Comparison of ENCODE assay signal across 11 cellular contexts in the genomic region with DNA sequence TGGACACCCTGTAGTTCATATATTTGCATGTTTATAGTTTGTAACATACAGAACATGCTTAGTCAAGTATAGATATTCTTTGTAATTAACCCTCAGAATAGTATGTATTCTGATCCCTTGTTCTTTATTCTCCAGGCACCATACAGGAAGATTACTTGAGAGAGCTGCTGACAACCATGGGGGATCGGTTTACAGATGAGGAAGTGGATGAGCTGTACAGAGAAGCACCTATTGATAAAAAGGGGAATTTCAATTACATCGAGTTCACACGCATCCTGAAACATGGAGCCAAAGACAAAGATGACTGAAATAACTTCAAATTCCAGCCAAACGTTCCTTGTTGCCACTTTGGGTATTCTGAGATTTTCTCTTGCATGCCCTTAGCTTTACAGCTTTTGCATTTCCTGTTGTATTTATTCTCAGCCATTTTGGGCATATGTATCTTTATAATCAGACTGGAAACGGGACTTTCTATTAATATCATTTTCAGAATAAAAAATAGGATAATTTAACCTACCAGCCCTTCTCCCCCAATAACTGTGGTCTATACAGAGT. TPM values are rescaled to one million over a fixed set of nuclear protein-coding genes. Genes with fewer than 3 reads are reported as not detected.
DNase-seq lines count a peak whose midpoint lies in the region; FAIRE-seq and TF ChIP-seq lines count a peak whose summit lies in the region.
"Had no signal": no experiment of that assay in that cellular context is flagged by ENCODE, and none has a peak within 500 bp of the region (broad histone marks: within the 10 kb centered on the region; RNA-seq: fewer than 3 reads in every experiment).

No MANE protein-coding gene starts in this region.

- WGBS in sigmoid colon, 2 donors = 59 to 76% methylated on average over 5 of the region's 5 CpGs
- WGBS in ovary, 3 donors = 62 to 72% (median 70%) methylated on average over 5 of the region's 5 CpGs

- H3K4me1 ChIP-seq in sigmoid colon (peaks cover 0 to 59% (median 43%) of the 10 kb centered on the region in 4 donors), ovary (ENCODE audit: insufficient read depth) (peaks cover 6% of the 10 kb centered on the region)

- TF ChIP-seq CTCF in chondrocyte (IDR thresholded peaks at IDR 0.05) (no peak), sigmoid colon (IDR thresholded peaks at IDR 0.05) (no peak), ovary (IDR thresholded peaks at IDR 0.05) (no peak)

- no peak for TF ChIP-seq POLR2A in GM12892 (IDR thresholded peaks at IDR 0.05; ENCODE audit: low read depth, low read length)
- no peak for TF ChIP-seq POLR2A in sigmoid colon (IDR thresholded peaks at IDR 0.05)
- no peak for TF ChIP-seq POLR2A in ovary (IDR thresholded peaks at IDR 0.05)

- H3K4me3 Mint-ChIP-seq in chondrocyte (ENCODE audit: unreplicated experiment) = no peak overlapping the region
- H3K4me3 Mint-ChIP-seq: neural progenitor cell had no signal

- no peaks in the 10 kb centered on the region for H3K9me3 Mint-ChIP-seq in chondrocyte (ENCODE audit: low read depth)
- H3K9me3 Mint-ChIP-seq: neural progenitor cell had no signal

- no peak for DNase-seq in GM12892 (ENCODE audit: insufficient read length)
- peak; percentile 33 for DNase-seq in NCI-H2196 (lab: John Stamatoyannopoulos, UW; ENCODE audit: unreplicated experiment)
- no peak for DNase-seq in chondrocyte (ENCODE audit: low spot score)
- no peak for DNase-seq in sigmoid colon
- no peak for DNase-seq in ovary
- no peak for DNase-seq in head of caudate nucleus
- DNase-seq in NCI-H187 (lab: John Stamatoyannopoulos, UW) = no peak
- DNase-seq: NCI-H446 treated with DMSO at 0.1 percent for 48 hours had no signal

- H3K27me3 ChIP-seq in sigmoid colon (no peaks in the 10 kb centered on the region), ovary (no peaks in the 10 kb centered on the region)
- H3K27me3 ChIP-seq: neural progenitor cell had no signal

- peak overlapping the region; percentile 87 for H3K27ac Mint-ChIP-seq in chondrocyte (ENCODE audit: unreplicated experiment)
- H3K27ac Mint-ChIP-seq: neural progenitor cell had no signal

- FAIRE-seq in GM12892 (lab: Jason Lieb, UNC) = peak; percentile 60
- FAIRE-seq: G401.6, TTC549 had no signal

- intact Hi-C loops in sigmoid colon (cut with DNase I) = no loop called here
- intact Hi-C loops in ovary (cut with DNase I) = no loop called here
- intact Hi-C loops in head of caudate nucleus (cut with DNase I) = no loop called here

- no peaks in the 10 kb centered on the region for H3K9me3 ChIP-seq in sigmoid colon
- no peaks in the 10 kb centered on the region for H3K9me3 ChIP-seq in ovary

- H3K27ac ChIP-seq in sigmoid colon (peak overlapping the region in 3 of 4 donors; percentile 67 to 85 (median 84)), ovary (no peak overlapping the region)
- H3K27ac ChIP-seq: neural progenitor cell had no signal

- H3K4me3 ChIP-seq in sigmoid colon (no peak overlapping the region), ovary (no peak overlapping the region)
- H3K4me3 ChIP-seq: neural progenitor cell had no signal

- H3K4me1 Mint-ChIP-seq in chondrocyte (ENCODE audit: low read depth) = peaks cover 85% of the 10 kb centered on the region

- no peaks in the 10 kb centered on the region for H3K27me3 Mint-ChIP-seq in chondrocyte (ENCODE audit: low read depth)

- TF ChIP-seq EP300 in sigmoid colon (IDR thresholded peaks at IDR 0.05) (no peak), ovary (IDR thresholded peaks at IDR 0.05) (no peak)

- peaks cover 47% of the 10 kb centered on the region for H3K36me3 Mint-ChIP-seq in chondrocyte (ENCODE audit: low read depth)

- H3K36me3 ChIP-seq in sigmoid colon (peaks cover 29 to 61% (median 39%) of the 10 kb centered on the region in 4 donors), ovary (no peaks in the 10 kb centered on the region)

RNA-seq across cellular contexts. Expression of gene MYL12B, which starts 6.2 kb away (rescaled TPM):
- polyA plus RNA-seq in GM12892 (2012; ENCODE audit: missing spikeins) = 388 TPM
- total RNA-seq in chondrocyte (241 to 327 TPM (median 323 TPM) in 3 replicates), sigmoid colon (100 to 1,000 TPM; 155 to 227 (median 181) TPM), ovary (100 to 1,000 TPM; 165 to 279 (median 194) TPM)
- polyA plus RNA-seq in sigmoid colon (1,000 to 10,000 TPM in 2 of 3 donors, 100 to 1,000 TPM in 1; 696 to 1,674 (median 1,233) TPM), ovary (100 to 1,000 TPM; 326 to 388 TPM)

RNA-seq across cellular contexts. Expression of gene MYL12A, which starts 8.1 kb away (rescaled TPM):
- polyA plus RNA-seq in GM12892 (2012; ENCODE audit: missing spikeins) = 532 TPM
- total RNA-seq in chondrocyte (426 to 647 TPM (median 621 TPM) in 3 replicates), sigmoid colon (100 to 1,000 TPM; 165 to 208 (median 186) TPM), ovary (100 to 1,000 TPM; 137 to 290 (median 206) TPM)
- polyA plus RNA-seq in sigmoid colon (1,000 to 10,000 TPM in 1 of 3 donors, 100 to 1,000 TPM in 2; 558 to 1,173 (median 876) TPM), ovary (100 to 1,000 TPM; 265 to 595 TPM)

RNA-seq across cellular contexts. Expression of gene MYOM1, which starts 35.9 kb away (rescaled TPM):
- polyA plus RNA-seq in GM12892 (2012; ENCODE audit: missing spikeins) = 1.4 TPM
- total RNA-seq in chondrocyte (1.2 to 1.5 TPM (median 1.5 TPM) in 3 replicates), sigmoid colon (10 to 100 TPM; 17.3 to 37.7 (median 22.1) TPM), ovary (1 to 10 TPM in 5 of 7 donors, under 1 TPM in 2; 0.69 to 7.3 (median 3.6) TPM)
- polyA plus RNA-seq in sigmoid colon (10 to 100 TPM in 1 of 3 donors, 1 to 10 TPM in 2; 3.3 to 11.1 (median 5.4) TPM), ovary (10 to 100 TPM in 1 of 2 donors, 1 to 10 TPM in 1; 3.2 to 21.0 TPM)

Comparison
In these comparisons a context has a peak if more than half of its experiments do, and no peak if none do; other contexts are left out.
1. H3K27ac ChIP-seq: peak in sigmoid colon (3 of 4); none in ovary (0 of 2).